In the genomic region with DNA sequence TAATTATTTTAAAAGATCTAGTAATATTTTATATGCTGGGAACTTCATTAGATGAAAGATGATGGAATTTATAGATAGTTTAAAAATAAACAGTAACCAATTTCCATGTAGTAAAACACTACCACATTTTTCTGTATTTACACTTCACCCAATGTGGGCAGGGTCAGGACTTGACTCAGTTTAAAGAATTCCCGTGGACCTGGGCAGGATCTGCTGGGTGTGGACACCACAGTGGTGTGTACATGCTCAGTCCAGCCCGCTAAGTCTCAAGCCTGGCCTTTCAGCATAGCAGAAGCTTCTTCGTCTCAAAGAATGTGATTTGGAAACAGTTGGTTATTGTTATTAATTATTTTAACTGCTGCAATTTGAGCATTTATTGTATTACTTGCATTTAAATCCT, we compare ENCODE assay signal across 13 cellular contexts.
DNase-seq lines count a peak whose midpoint lies in the region; ATAC-seq and TF ChIP-seq lines count a peak whose summit lies in the region.
"Had no signal": no experiment of that assay in that cellular context is flagged by ENCODE, and none has a peak within 500 bp of the region (broad histone marks: within the 10 kb centered on the region; RNA-seq: fewer than 3 reads in every experiment).

No MANE protein-coding gene starts in this region.

- no peaks in the 10 kb centered on the region for H3K27me3 Mint-ChIP-seq in chondrocyte (ENCODE audit: low read depth)

- no peak for TF ChIP-seq CTCF in chondrocyte (IDR thresholded peaks at IDR 0.05)

- ATAC-seq in HG02973 (IDR thresholded peaks at IDR 0.05; ENCODE audit: unreplicated experiment) = no peak

- H3K36me3 Mint-ChIP-seq in chondrocyte (ENCODE audit: low read depth) = peaks cover 24% of the 10 kb centered on the region

- no peak overlapping the region for H3K9ac ChIP-seq in subcutaneous abdominal adipose tissue (ENCODE audit: low read length in 5 of 5)

- peak overlapping the region; percentile 77 for H3K27ac ChIP-seq in subcutaneous abdominal adipose tissue (ENCODE audit: low read depth, low read length)

- H3K27me3 ChIP-seq in subcutaneous abdominal adipose tissue (ENCODE audit: control insufficient read depth in 5 of 5, insufficient read depth in 4 of 5, low read length in 5 of 5) = no peaks in the 10 kb centered on the region

- peaks cover 50% of the 10 kb centered on the region for H3K4me1 Mint-ChIP-seq in chondrocyte (ENCODE audit: low read depth)

- peaks cover 8 to 51% (median 23%) of the 10 kb centered on the region in 5 donors for H3K36me3 ChIP-seq in subcutaneous abdominal adipose tissue (ENCODE audit: control insufficient read depth in 5 of 5, insufficient read depth in 5 of 5, low read length in 5 of 5)

- H3K4me3 Mint-ChIP-seq in chondrocyte (ENCODE audit: unreplicated experiment) = no peak overlapping the region
- H3K4me3 Mint-ChIP-seq: immature natural killer cell had no signal

- H3K9me3 Mint-ChIP-seq in chondrocyte (ENCODE audit: low read depth) = no peaks in the 10 kb centered on the region
- H3K9me3 Mint-ChIP-seq: immature natural killer cell had no signal

- H3K4me1 ChIP-seq in subcutaneous abdominal adipose tissue (ENCODE audit: control insufficient read depth in 5 of 5, insufficient read depth in 5 of 5, low read length in 5 of 5) = peaks cover 5 to 36% (median 32%) of the 10 kb centered on the region in 5 donors

- H3K9me3 ChIP-seq in subcutaneous abdominal adipose tissue (ENCODE audit: control insufficient read depth in 5 of 5, low read length in 5 of 5) = no peaks in the 10 kb centered on the region

- peak overlapping the region; percentile 83 for H3K27ac Mint-ChIP-seq in chondrocyte (ENCODE audit: unreplicated experiment)

- H3K4me3 ChIP-seq in subcutaneous abdominal adipose tissue (ENCODE audit: low read depth in 1 of 5, low read length in 5 of 5) = no peak overlapping the region

- DNase-seq in HPDE6-E6E7 (ENCODE audit: extremely low spot score) (peak; percentile 19), chondrocyte (ENCODE audit: low spot score) (no peak), iris pigment epithelial cell (ENCODE audit: low read depth) (peak; percentile 80), hippocampal formation (lab: John Stamatoyannopoulos, UW) (no peak), NCI-H345 treated with DMSO at 0.1 percent for 48 hours (lab: John Stamatoyannopoulos, UW; ENCODE audit: unreplicated experiment) (no peak), NCI-H510A (lab: John Stamatoyannopoulos, UW) (no peak)
- DNase-seq: activated naive CD4-positive, alpha-beta T cell treated with anti-CD3 and anti-CD28 coated beads, Interleukin-2, amount 50 U/mL, for 16 hours; C1 segment of cervical spinal cord; immature natural killer cell; stimulated activated CD4-positive, alpha-beta T cell treated with anti-CD3 and anti-CD28 coated beads, Interleukin-4, amount 100 ng/mL, for 1 hour; T-helper 1 cell had no signal

Comparison
In these comparisons a context has a peak if more than half of its experiments do, and no peak if none do; other contexts are left out.
1. DNase-seq: peak in HPDE6-E6E7 (single experiment) and iris pigment epithelial cell (single experiment); none in chondrocyte (single experiment), hippocampal formation (0 of 2), NCI-H345 treated with DMSO at 0.1 percent for 48 hours (single experiment) and NCI-H510A (single experiment).